ENCODE assay signal across 20 cellular contexts in the genomic region with DNA sequence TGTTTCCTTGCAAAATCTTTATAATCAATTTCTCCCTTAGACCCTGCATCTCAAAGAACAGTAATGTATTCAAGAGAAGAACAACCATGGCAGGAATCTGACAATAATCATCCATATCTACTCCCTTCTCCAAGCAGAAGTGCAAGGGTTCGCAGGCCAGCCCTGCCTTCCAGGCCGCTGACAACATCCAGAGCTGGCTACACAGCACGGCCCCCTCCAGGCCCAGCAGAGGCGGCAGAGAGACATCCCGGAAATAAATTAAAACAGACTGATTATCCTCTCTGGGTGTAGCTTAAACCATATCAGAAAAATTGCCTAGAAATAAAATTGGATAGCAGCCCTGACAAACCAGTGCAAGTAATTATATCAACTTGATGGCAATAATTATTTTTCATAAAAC.
"Had no signal": no experiment of that assay in that cellular context is flagged by ENCODE, and none has a peak within 500 bp of the region (broad histone marks: within the 10 kb centered on the region; RNA-seq: fewer than 3 reads in every experiment).

No MANE protein-coding gene starts in this region.

- H3K27ac ChIP-seq: suprapubic skin, transverse colon, uterus had no signal

- H3K36me3 ChIP-seq: suprapubic skin, transverse colon, uterus had no signal

- H3K4me1 ChIP-seq: suprapubic skin, transverse colon, uterus had no signal

- FAIRE-seq: bronchial epithelial cell, islet of Langerhans had no signal

- DNase-seq: activated B cell treated with CpG ODN at 0.5 μM for 24 hours; activated CD4-positive, alpha-beta memory T cell treated with anti-CD3 and anti-CD28 coated beads for 36 hours; activated CD4-positive, alpha-beta T cell treated with anti-CD3 and anti-CD28 coated beads for 4 hours; activated gamma-delta T cell treated with Interleukin-2 at 50 U/mL for 16 hours; activated T-cell treated with anti-CD3 and anti-CD28 coated beads for 4 hours; foreskin fibroblast; hippocampal formation; mammary epithelial cell; midbrain; nephron progenitor cell; stimulated activated CD4-positive, alpha-beta T cell treated with anti-CD3 and anti-CD28 coated beads, Interleukin-15, amount 100 ng/mL, for 24 hours; stimulated activated CD4-positive, alpha-beta T cell treated with anti-CD3 and anti-CD28 coated beads, Interleukin-2, amount 100 ng/mL, for 48 hours; stimulated activated naive CD8-positive, alpha-beta T cell treated with anti-CD3 and anti-CD28 coated beads, Interleukin-15, amount 100 ng/mL, for 72 hours; T-cell; T-helper 9 cell; transverse colon; uterus had no signal

- H3K9me3 ChIP-seq: suprapubic skin, transverse colon, uterus had no signal

- H3K27me3 ChIP-seq: suprapubic skin, transverse colon, uterus had no signal

- H3K4me3 ChIP-seq: suprapubic skin, transverse colon, uterus had no signal
